8 cellular contexts compared by ENCODE assay signal in genomic region chr6:159716247-159717086, GRCh38. TPM values are rescaled to one million over a fixed set of nuclear protein-coding genes. Genes with fewer than 3 reads are reported as not detected.
DNase-seq lines count a peak whose midpoint lies in the region; ATAC-seq and TF ChIP-seq lines count a peak whose summit lies in the region.

No MANE protein-coding gene starts in this region.

- H3K27me3 Mint-ChIP-seq in activated T-helper 17 cell treated with anti-CD3 and anti-CD28 coated beads, Interleukin-2, amount 50 U/mL, for 72 hours, result no peaks in the 10 kb centered on the region
- no peaks in the 10 kb centered on the region for H3K27me3 Mint-ChIP-seq in stimulated activated naive B cell treated with anti-CD40 and anti-IgM and Interleukin-4, amounts not matched to agents 10 μg/mL and 1 μg/mL and 100 μg/mL, for 72 hours

- ATAC-seq in activated T-helper 17 cell treated with anti-CD3 and anti-CD28 coated beads, Interleukin-2, amount 50 U/mL, for 72 hours (replicated peaks), result peak; percentile 53
- peak; percentile 70 to 95 (median 84) for ATAC-seq in heart right ventricle
- ATAC-seq in HG02610 (IDR thresholded peaks at IDR 0.05; ENCODE audit: unreplicated experiment), result no peak
- ATAC-seq in stimulated activated naive B cell treated with anti-CD40 and anti-IgM and Interleukin-4, amounts not matched to agents 10 μg/mL and 1 μg/mL and 100 μg/mL, for 72 hours (replicated peaks), result no peak

- H3K4me3 ChIP-seq in heart right ventricle, result peak overlapping the region in 3 of 10 donors; percentile 3 to 30 (median 14)
- H3K4me3 ChIP-seq in skeletal muscle tissue (ENCODE audit: low read length in 3 of 3), result peak overlapping the region; percentile 25 to 60 (median 41)

- intact Hi-C loops in heart right ventricle (cut with DNase I), result no loop called here

- H3K27ac Mint-ChIP-seq in activated T-helper 17 cell treated with anti-CD3 and anti-CD28 coated beads, Interleukin-2, amount 50 U/mL, for 72 hours, result peak overlapping the region; percentile 71
- H3K27ac Mint-ChIP-seq in stimulated activated naive B cell treated with anti-CD40 and anti-IgM and Interleukin-4, amounts not matched to agents 10 μg/mL and 1 μg/mL and 100 μg/mL, for 72 hours, result no peak overlapping the region

- peak overlapping the region in 2 of 3 donors; percentile 10 to 11 for H3K9ac ChIP-seq in skeletal muscle tissue (ENCODE audit: low read depth in 1 of 3, low read length in 3 of 3)

- H3K36me3 ChIP-seq in heart right ventricle, result no peaks in the 10 kb centered on the region
- H3K36me3 ChIP-seq in skeletal muscle tissue (ENCODE audit: control insufficient read depth in 3 of 3, insufficient read depth in 3 of 3, low read length in 3 of 3), result no peaks in the 10 kb centered on the region

- H3K4me1 Mint-ChIP-seq in activated T-helper 17 cell treated with anti-CD3 and anti-CD28 coated beads, Interleukin-2, amount 50 U/mL, for 72 hours, result peaks cover 8% of the 10 kb centered on the region
- no peaks in the 10 kb centered on the region for H3K4me1 Mint-ChIP-seq in stimulated activated naive B cell treated with anti-CD40 and anti-IgM and Interleukin-4, amounts not matched to agents 10 μg/mL and 1 μg/mL and 100 μg/mL, for 72 hours

- peaks cover 5 to 49% (median 20%) of the 10 kb centered on the region in 9 donors for H3K4me1 ChIP-seq in heart right ventricle
- H3K4me1 ChIP-seq in skeletal muscle tissue (ENCODE audit: control insufficient read depth in 3 of 3, insufficient read depth in 3 of 3, low read length in 3 of 3), result peaks cover 13 to 22% (median 14%) of the 10 kb centered on the region in 3 donors

- H3K36me3 Mint-ChIP-seq in activated T-helper 17 cell treated with anti-CD3 and anti-CD28 coated beads, Interleukin-2, amount 50 U/mL, for 72 hours (ENCODE audit: low read depth), result no peaks in the 10 kb centered on the region
- H3K36me3 Mint-ChIP-seq in stimulated activated naive B cell treated with anti-CD40 and anti-IgM and Interleukin-4, amounts not matched to agents 10 μg/mL and 1 μg/mL and 100 μg/mL, for 72 hours, result peaks cover 8 to 10% of the 10 kb centered on the region in 2 donors

- peak overlapping the region; percentile 43 for H3K4me3 Mint-ChIP-seq in activated T-helper 17 cell treated with anti-CD3 and anti-CD28 coated beads, Interleukin-2, amount 50 U/mL, for 72 hours
- H3K4me3 Mint-ChIP-seq in stimulated activated naive B cell treated with anti-CD40 and anti-IgM and Interleukin-4, amounts not matched to agents 10 μg/mL and 1 μg/mL and 100 μg/mL, for 72 hours, result no peak overlapping the region

- WGBS in heart right ventricle, 2 donors, result 25 to 38% methylated on average over 5 of the region's 5 CpGs

- no peaks in the 10 kb centered on the region for H3K9me3 ChIP-seq in heart right ventricle
- no peaks in the 10 kb centered on the region for H3K9me3 ChIP-seq in skeletal muscle tissue (ENCODE audit: control insufficient read depth in 3 of 3, low read length in 3 of 3)

- DNase-seq in GOT3 (lab: John Stamatoyannopoulos, UW) (peak; percentile 46), heart right ventricle (peak in 1 of 2 donors; percentile 21), NCI-H1417 (lab: John Stamatoyannopoulos, UW) (no peak), DMS53 (lab: John Stamatoyannopoulos, UW) (no peak)
- DNase-seq in stimulated activated naive B cell treated with anti-CD40 and anti-IgM and Interleukin-4, amounts not matched to agents 10 μg/mL and 1 μg/mL and 100 μg/mL, for 72 hours, result no peak

- peak overlapping the region; percentile 30 to 92 (median 60) for H3K27ac ChIP-seq in heart right ventricle
- H3K27ac ChIP-seq in skeletal muscle tissue (ENCODE audit: low read depth, low read length), result peak overlapping the region; percentile 85

- no peak for TF ChIP-seq CTCF in heart right ventricle (IDR thresholded peaks at IDR 0.05)

- H3K27me3 ChIP-seq in heart right ventricle, result no peaks in the 10 kb centered on the region
- H3K27me3 ChIP-seq in skeletal muscle tissue (ENCODE audit: control insufficient read depth in 3 of 3, insufficient read depth in 3 of 3, low read length in 3 of 3), result no peaks in the 10 kb centered on the region

- H3K9me3 Mint-ChIP-seq in activated T-helper 17 cell treated with anti-CD3 and anti-CD28 coated beads, Interleukin-2, amount 50 U/mL, for 72 hours, result no peaks in the 10 kb centered on the region
- no peaks in the 10 kb centered on the region for H3K9me3 Mint-ChIP-seq in stimulated activated naive B cell treated with anti-CD40 and anti-IgM and Interleukin-4, amounts not matched to agents 10 μg/mL and 1 μg/mL and 100 μg/mL, for 72 hours

RNA-seq across cellular contexts. Expression of gene WTAP, which starts 10.8 kb away (rescaled TPM):
- total RNA-seq in activated T-helper 17 cell treated with anti-CD3 and anti-CD28 coated beads, Interleukin-2, amount 50 U/mL, for 72 hours, result 10 to 100 TPM; 79.8 to 88.5 TPM
- total RNA-seq in heart right ventricle (10 to 100 TPM; 44.4 to 70.1 (median 47.2) TPM), skeletal muscle tissue (64.7 TPM)
- polyA plus RNA-seq in heart right ventricle, result 10 to 100 TPM; 47.8 to 50.4 TPM

RNA-seq across cellular contexts. Expression of gene SOD2, which starts 23.4 kb away (rescaled TPM):
- 100 to 1,000 TPM; 110 to 112 TPM for total RNA-seq in activated T-helper 17 cell treated with anti-CD3 and anti-CD28 coated beads, Interleukin-2, amount 50 U/mL, for 72 hours
- total RNA-seq in heart right ventricle (1,000 to 10,000 TPM in 1 of 10 donors, 100 to 1,000 TPM in 9; 720 to 1,111 (median 848) TPM), skeletal muscle tissue (28.7 TPM)
- 100 to 1,000 TPM; 144 to 208 TPM for polyA plus RNA-seq in heart right ventricle

RNA-seq across cellular contexts. Expression of gene ACAT2, which starts 45.4 kb away (rescaled TPM):
- total RNA-seq in activated T-helper 17 cell treated with anti-CD3 and anti-CD28 coated beads, Interleukin-2, amount 50 U/mL, for 72 hours, result 10 to 100 TPM; 66.2 to 90.3 TPM
- total RNA-seq in heart right ventricle (1 to 10 TPM; 3.4 to 7.5 (median 5.8) TPM), skeletal muscle tissue (5.2 TPM)
- polyA plus RNA-seq in heart right ventricle, result 10 to 100 TPM in 1 of 2 donors, 1 to 10 TPM in 1; 3.9 to 15.3 TPM

Comparison
In these comparisons a context has a peak if more than half of its experiments do, and no peak if none do; other contexts are left out.
1. ATAC-seq: peak in activated T-helper 17 cell treated with anti-CD3 and anti-CD28 coated beads, Interleukin-2, amount 50 U/mL, for 72 hours (single experiment) and heart right ventricle (8 of 8); none in HG02610 (single experiment) and stimulated activated naive B cell treated with anti-CD40 and anti-IgM and Interleukin-4, amounts not matched to agents 10 μg/mL and 1 μg/mL and 100 μg/mL, for 72 hours (0 of 2).
2. RNA of gene SOD2, which starts 23.4 kb away (total RNA-seq): 720 to 1,111 TPM in heart right ventricle; 110 to 112 TPM in activated T-helper 17 cell treated with anti-CD3 and anti-CD28 coated beads, Interleukin-2, amount 50 U/mL, for 72 hours and 28.7 TPM in skeletal muscle tissue (single experiment); every median in the first group is over 4 times any median in the second.
3. RNA of gene ACAT2, which starts 45.4 kb away (total RNA-seq): 66.2 to 90.3 TPM in activated T-helper 17 cell treated with anti-CD3 and anti-CD28 coated beads, Interleukin-2, amount 50 U/mL, for 72 hours; 3.4 to 7.5 TPM in heart right ventricle and 5.2 TPM in skeletal muscle tissue (single experiment); every median in the first group is over 4 times any median in the second.